Comparison of ENCODE assay signal across 1 cellular context in genomic region chr4:69731826-69732225, GRCh38.
TF ChIP-seq lines count a peak whose summit lies in the region.

No MANE protein-coding gene starts in this region.

TF ChIP-seq in endothelial cell of umbilical vein, 7 proteins besides CTCF, POLR2A, EP300 and RAD21 (continued from another document):
- no peak for TF ChIP-seq FOS (IDR thresholded peaks at IDR 0.05; ENCODE audit: borderline replicate concordance, insufficient read depth, low read length)
